In the genomic region with DNA sequence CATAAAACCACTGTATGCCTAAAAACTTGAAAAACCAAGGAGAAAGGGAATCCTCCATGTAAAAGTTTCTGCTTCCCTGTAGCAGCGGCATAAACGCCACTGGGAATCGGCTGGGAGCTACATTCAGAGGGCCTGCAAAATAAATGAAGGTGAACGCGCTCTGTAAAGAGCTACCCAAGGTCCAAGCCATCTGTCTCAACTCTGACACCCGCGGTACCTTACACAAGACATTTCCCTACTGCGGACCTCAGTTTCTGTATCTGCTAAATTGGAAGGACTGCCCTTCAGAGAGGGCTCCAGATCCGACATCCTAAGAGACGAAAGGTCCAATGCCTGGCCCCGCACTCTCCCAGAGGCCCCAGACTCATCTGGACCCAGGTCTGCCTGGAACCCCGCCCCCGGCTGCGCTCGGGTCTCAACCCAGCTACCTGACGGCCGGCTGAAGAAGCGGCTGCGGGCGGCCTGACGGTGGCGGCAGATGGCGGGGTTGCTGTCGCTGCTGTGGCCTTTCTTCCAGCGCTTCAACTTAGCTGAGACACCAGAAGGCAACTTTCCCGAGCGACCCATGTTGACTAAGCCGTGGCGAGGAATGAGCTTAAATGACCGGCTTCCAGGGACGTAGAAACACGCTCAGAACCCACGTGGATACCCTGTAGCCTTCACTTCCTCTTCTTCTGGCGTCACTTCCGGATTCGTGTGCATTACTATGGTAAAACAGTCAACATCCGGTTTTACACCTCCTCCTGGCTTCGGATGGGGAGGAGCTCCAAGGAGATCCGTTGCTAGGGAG, we compare ENCODE assay signal across 1 cellular context.
TF ChIP-seq lines count a peak whose summit lies in the region.

A gene with protein sequence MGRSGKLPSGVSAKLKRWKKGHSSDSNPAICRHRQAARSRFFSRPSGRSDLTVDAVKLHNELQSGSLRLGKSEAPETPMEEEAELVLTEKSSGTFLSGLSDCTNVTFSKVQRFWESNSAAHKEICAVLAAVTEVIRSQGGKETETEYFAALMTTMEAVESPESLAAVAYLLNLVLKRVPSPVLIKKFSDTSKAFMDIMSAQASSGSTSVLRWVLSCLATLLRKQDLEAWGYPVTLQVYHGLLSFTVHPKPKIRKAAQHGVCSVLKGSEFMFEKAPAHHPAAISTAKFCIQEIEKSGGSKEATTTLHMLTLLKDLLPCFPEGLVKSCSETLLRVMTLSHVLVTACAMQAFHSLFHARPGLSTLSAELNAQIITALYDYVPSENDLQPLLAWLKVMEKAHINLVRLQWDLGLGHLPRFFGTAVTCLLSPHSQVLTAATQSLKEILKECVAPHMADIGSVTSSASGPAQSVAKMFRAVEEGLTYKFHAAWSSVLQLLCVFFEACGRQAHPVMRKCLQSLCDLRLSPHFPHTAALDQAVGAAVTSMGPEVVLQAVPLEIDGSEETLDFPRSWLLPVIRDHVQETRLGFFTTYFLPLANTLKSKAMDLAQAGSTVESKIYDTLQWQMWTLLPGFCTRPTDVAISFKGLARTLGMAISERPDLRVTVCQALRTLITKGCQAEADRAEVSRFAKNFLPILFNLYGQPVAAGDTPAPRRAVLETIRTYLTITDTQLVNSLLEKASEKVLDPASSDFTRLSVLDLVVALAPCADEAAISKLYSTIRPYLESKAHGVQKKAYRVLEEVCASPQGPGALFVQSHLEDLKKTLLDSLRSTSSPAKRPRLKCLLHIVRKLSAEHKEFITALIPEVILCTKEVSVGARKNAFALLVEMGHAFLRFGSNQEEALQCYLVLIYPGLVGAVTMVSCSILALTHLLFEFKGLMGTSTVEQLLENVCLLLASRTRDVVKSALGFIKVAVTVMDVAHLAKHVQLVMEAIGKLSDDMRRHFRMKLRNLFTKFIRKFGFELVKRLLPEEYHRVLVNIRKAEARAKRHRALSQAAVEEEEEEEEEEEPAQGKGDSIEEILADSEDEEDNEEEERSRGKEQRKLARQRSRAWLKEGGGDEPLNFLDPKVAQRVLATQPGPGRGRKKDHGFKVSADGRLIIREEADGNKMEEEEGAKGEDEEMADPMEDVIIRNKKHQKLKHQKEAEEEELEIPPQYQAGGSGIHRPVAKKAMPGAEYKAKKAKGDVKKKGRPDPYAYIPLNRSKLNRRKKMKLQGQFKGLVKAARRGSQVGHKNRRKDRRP (N-terminal part only) (minus strand): TSS at position 676 of the 790 bp plus-strand sequence. CDS start 109 bp downstream, at position 567.

TF ChIP-seq in K562, 482 proteins besides CTCF, POLR2A, EP300 and RAD21 (continued from another document and continues in another):
- TF ChIP-seq L3MBTL2 (IDR thresholded peaks at IDR 0.05) (no peak), RBBP5 (IDR thresholded peaks at IDR 0.05; ENCODE audit: borderline replicate concordance, insufficient read depth, low read length, poor library complexity, severe bottlenecking) (no peak), HNRNPL (IDR thresholded peaks at IDR 0.05; ENCODE audit: low read depth, low read length) (no peak), ZNF41 (CRISPR knock-in tag; conservative IDR thresholded peaks at IDR 0.05) (no peak), ZKSCAN3 (CRISPR knock-in tag; IDR thresholded peaks at IDR 0.05) (no peak), NFE2L1 (tag; IDR thresholded peaks at IDR 0.05; ENCODE audit: borderline replicate concordance, low read depth) (no peak), ZNF57 (CRISPR knock-in tag; IDR thresholded peaks at IDR 0.05) (no peak), RBM25 (IDR thresholded peaks at IDR 0.05; ENCODE audit: low read depth, low read length, severe bottlenecking) (no peak), NR3C1 (CRISPR knock-in tag; IDR thresholded peaks at IDR 0.05) (no peak), MEIS2 (IDR thresholded peaks at IDR 0.05; ENCODE audit: partially characterized antibody) (no peak), SMAD2 (IDR thresholded peaks at IDR 0.05; ENCODE audit: low read depth, low read length) (no peak), ZNF175 (CRISPR knock-in tag; IDR thresholded peaks at IDR 0.05; ENCODE audit: low read depth) (no peak)
- TF ChIP-seq, protein P1, sequence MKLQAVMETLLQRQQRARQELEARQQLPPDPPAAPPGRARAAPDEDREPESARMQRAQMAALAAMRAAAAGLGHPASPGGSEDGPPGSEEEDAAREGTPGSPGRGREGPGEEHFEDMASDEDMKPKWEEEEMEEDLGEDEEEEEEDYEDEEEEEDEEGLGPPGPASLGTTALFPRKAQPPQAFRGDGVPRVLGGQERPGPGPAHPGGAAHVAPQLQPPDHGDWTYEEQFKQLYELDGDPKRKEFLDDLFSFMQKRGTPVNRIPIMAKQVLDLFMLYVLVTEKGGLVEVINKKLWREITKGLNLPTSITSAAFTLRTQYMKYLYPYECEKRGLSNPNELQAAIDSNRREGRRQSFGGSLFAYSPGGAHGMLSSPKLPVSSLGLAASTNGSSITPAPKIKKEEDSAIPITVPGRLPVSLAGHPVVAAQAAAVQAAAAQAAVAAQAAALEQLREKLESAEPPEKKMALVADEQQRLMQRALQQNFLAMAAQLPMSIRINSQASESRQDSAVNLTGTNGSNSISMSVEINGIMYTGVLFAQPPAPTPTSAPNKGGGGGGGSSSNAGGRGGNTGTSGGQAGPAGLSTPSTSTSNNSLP (IDR thresholded peaks at IDR 0.05; ENCODE audit: borderline replicate concordance, low read depth, low read length) = no peak
- TF ChIP-seq, protein P2, sequence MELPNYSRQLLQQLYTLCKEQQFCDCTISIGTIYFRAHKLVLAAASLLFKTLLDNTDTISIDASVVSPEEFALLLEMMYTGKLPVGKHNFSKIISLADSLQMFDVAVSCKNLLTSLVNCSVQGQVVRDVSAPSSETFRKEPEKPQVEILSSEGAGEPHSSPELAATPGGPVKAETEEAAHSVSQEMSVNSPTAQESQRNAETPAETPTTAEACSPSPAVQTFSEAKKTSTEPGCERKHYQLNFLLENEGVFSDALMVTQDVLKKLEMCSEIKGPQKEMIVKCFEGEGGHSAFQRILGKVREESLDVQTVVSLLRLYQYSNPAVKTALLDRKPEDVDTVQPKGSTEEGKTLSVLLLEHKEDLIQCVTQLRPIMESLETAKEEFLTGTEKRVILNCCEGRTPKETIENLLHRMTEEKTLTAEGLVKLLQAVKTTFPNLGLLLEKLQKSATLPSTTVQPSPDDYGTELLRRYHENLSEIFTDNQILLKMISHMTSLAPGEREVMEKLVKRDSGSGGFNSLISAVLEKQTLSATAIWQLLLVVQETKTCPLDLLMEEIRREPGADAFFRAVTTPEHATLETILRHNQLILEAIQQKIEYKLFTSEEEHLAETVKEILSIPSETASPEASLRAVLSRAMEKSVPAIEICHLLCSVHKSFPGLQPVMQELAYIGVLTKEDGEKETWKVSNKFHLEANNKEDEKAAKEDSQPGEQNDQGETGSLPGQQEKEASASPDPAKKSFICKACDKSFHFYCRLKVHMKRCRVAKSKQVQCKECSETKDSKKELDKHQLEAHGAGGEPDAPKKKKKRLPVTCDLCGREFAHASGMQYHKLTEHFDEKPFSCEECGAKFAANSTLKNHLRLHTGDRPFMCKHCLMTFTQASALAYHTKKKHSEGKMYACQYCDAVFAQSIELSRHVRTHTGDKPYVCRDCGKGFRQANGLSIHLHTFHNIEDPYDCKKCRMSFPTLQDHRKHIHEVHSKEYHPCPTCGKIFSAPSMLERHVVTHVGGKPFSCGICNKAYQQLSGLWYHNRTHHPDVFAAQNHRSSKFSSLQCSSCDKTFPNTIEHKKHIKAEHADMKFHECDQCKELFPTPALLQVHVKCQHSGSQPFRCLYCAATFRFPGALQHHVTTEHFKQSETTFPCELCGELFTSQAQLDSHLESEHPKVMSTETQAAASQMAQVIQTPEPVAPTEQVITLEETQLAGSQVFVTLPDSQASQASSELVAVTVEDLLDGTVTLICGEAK (IDR thresholded peaks at IDR 0.05) = peak; percentile 96
- TF ChIP-seq, protein P2 (CRISPR knock-in tag; IDR thresholded peaks at IDR 0.05) = no peak
- TF ChIP-seq, protein P3, sequence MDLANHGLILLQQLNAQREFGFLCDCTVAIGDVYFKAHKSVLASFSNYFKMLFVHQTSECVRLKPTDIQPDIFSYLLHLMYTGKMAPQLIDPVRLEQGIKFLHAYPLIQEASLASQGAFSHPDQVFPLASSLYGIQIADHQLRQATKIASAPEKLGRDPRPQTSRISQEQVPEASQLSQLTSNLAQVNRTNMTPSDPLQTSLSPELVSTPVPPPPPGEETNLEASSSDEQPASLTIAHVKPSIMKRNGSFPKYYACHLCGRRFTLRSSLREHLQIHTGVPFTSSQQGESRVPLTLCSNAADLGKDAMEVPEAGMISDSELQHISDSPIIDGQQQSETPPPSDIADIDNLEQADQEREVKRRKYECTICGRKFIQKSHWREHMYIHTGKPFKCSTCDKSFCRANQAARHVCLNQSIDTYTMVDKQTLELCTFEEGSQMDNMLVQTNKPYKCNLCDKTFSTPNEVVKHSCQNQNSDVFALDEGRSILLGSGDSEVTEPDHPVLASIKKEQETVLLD (IDR thresholded peaks at IDR 0.05) = no peak
- TF ChIP-seq, protein P4, sequence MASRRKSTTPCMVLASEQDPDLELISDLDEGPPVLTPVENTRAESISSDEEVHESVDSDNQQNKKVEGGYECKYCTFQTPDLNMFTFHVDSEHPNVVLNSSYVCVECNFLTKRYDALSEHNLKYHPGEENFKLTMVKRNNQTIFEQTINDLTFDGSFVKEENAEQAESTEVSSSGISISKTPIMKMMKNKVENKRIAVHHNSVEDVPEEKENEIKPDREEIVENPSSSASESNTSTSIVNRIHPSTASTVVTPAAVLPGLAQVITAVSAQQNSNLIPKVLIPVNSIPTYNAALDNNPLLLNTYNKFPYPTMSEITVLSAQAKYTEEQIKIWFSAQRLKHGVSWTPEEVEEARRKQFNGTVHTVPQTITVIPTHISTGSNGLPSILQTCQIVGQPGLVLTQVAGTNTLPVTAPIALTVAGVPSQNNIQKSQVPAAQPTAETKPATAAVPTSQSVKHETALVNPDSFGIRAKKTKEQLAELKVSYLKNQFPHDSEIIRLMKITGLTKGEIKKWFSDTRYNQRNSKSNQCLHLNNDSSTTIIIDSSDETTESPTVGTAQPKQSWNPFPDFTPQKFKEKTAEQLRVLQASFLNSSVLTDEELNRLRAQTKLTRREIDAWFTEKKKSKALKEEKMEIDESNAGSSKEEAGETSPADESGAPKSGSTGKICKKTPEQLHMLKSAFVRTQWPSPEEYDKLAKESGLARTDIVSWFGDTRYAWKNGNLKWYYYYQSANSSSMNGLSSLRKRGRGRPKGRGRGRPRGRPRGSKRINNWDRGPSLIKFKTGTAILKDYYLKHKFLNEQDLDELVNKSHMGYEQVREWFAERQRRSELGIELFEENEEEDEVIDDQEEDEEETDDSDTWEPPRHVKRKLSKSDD (conservative IDR thresholded peaks at IDR 0.05; ENCODE audit: low read length) = no peak
- TF ChIP-seq, protein P5, sequence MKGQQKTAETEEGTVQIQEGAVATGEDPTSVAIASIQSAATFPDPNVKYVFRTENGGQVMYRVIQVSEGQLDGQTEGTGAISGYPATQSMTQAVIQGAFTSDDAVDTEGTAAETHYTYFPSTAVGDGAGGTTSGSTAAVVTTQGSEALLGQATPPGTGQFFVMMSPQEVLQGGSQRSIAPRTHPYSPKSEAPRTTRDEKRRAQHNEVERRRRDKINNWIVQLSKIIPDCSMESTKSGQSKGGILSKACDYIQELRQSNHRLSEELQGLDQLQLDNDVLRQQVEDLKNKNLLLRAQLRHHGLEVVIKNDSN (CRISPR knock-in tag; IDR thresholded peaks at IDR 0.05) = peak; percentile 67
- TF ChIP-seq, protein P6, sequence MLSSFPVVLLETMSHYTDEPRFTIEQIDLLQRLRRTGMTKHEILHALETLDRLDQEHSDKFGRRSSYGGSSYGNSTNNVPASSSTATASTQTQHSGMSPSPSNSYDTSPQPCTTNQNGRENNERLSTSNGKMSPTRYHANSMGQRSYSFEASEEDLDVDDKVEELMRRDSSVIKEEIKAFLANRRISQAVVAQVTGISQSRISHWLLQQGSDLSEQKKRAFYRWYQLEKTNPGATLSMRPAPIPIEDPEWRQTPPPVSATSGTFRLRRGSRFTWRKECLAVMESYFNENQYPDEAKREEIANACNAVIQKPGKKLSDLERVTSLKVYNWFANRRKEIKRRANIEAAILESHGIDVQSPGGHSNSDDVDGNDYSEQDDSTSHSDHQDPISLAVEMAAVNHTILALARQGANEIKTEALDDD (IDR thresholded peaks at IDR 0.05) = no peak
